25 cellular contexts compared by ENCODE assay signal in the genomic region with DNA sequence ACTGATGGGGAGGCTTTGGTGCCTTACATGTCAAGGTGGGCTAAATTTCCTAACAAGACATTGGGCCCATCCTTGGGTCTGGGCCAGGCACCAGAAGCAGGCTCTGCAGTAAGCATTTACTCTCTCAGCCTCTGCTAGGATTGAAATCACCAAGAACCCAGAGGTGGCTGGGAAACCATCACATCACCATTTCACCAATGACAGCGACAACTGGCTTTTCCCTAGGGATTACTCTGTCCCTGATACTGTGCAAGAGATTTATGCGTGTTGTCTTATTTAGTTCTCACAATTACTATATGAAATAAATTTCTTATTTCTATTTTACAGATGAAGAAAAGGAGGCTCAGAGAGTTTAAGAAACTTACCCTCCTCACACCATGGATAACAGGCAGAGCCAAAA.
"Had no signal": no experiment of that assay in that cellular context is flagged by ENCODE, and none has a peak within 500 bp of the region (broad histone marks: within the 10 kb centered on the region; RNA-seq: fewer than 3 reads in every experiment).

No MANE protein-coding gene starts in this region.

- H3K36me3 Mint-ChIP-seq: activated CD4-positive, alpha-beta memory T cell treated with anti-CD3 and anti-CD28 coated beads for 36 hours; activated naive CD4-positive, alpha-beta T cell treated with anti-CD3 and anti-CD28 coated beads, Interleukin-2, amount 10 ng/mL, durations not matched to agents 7 days and 5 days; activated naive CD4-positive, alpha-beta T cell treated with anti-CD3 and anti-CD28 coated beads, Interleukin-2, amount 50 U/mL, for 72 hours; activated naive CD8-positive, alpha-beta T cell treated with anti-CD3 and anti-CD28 coated beads, Interleukin-2, amount 10 ng/mL, durations not matched to agents 7 days and 5 days; brain had no signal

- H3K27me3 Mint-ChIP-seq: activated T-cell treated with anti-CD3 and anti-CD28 coated beads, Interleukin-2, amount 50 U/mL, for 24 hours; brain had no signal

- H3K9me3 Mint-ChIP-seq: activated CD4-positive, alpha-beta T cell treated with anti-CD3 and anti-CD28 coated beads, Interleukin-2, amount 10 ng/mL, durations not matched to agents 24 days and 14 days; activated naive CD4-positive, alpha-beta T cell treated with anti-CD3 and anti-CD28 coated beads, Interleukin-2, amount 10 ng/mL, durations not matched to agents 7 days and 5 days; activated naive CD8-positive, alpha-beta T cell treated with anti-CD3 and anti-CD28 coated beads, Interleukin-2, amount 10 ng/mL, durations not matched to agents 7 days and 5 days; activated T-cell treated with anti-CD3 and anti-CD28 coated beads, Interleukin-2, amount 50 U/mL, for 24 hours; activated T-cell treated with anti-CD3 and anti-CD28 coated beads, Interleukin-2, amount 50 U/mL, for 72 hours; central memory CD8-positive, alpha-beta T cell; endodermal cell had no signal

- DNase-seq: activated CD4-positive, alpha-beta memory T cell treated with anti-CD3 and anti-CD28 coated beads for 36 hours; activated CD4-positive, alpha-beta T cell treated with anti-CD3 and anti-CD28 coated beads for 36 hours; activated CD4-positive, alpha-beta T cell treated with anti-CD3 and anti-CD28 coated beads, Interleukin-2, amount 10 ng/mL, durations not matched to agents 24 days and 14 days; activated CD4-positive, CD25-positive, alpha-beta regulatory T cell; activated CD4-positive, CD25-positive, alpha-beta regulatory T cell treated with anti-CD3 and anti-CD28 coated beads, Interleukin-2, amount 50 U/mL, for 72 hours; activated CD8-positive, alpha-beta memory T cell treated with anti-CD3 and anti-CD28 coated beads, Interleukin-2, amount 50 U/mL, for 48 hours; activated gamma-delta T cell; activated naive CD4-positive, alpha-beta T cell; activated naive CD4-positive, alpha-beta T cell treated with anti-CD3 and anti-CD28 coated beads, Interleukin-2, amount 10 ng/mL, durations not matched to agents 7 days and 5 days; activated naive CD8-positive, alpha-beta T cell treated with anti-CD3 and anti-CD28 coated beads, Interleukin-2, amount 10 ng/mL, durations not matched to agents 7 days and 5 days; activated T-cell treated with anti-CD3 and anti-CD28 coated beads for 4 hours; activated T-cell treated with anti-CD3 and anti-CD28 coated beads, Interleukin-2, amount 50 U/mL, for 24 hours; activated T-cell treated with anti-CD3 and anti-CD28 coated beads, Interleukin-2, amount 50 U/mL, for 72 hours; effector memory CD4-positive, alpha-beta T cell; endodermal cell; foreskin fibroblast; T-helper 2 cell had no signal

- H3K4me3 ChIP-seq: ascending aorta, coronary artery, dorsolateral prefrontal cortex had no signal

- H3K27me3 ChIP-seq: ascending aorta had no signal

- ATAC-seq: activated CD4-positive, alpha-beta T cell treated with anti-CD3 and anti-CD28 coated beads for 36 hours; activated naive CD4-positive, alpha-beta T cell treated with anti-CD3 and anti-CD28 coated beads, Interleukin-2, amount 50 U/mL, for 72 hours; activated T-cell treated with anti-CD3 and anti-CD28 coated beads, Interleukin-2, amount 50 U/mL, for 72 hours; esophagus mucosa had no signal

- H3K4me3 Mint-ChIP-seq: activated CD4-positive, alpha-beta memory T cell treated with anti-CD3 and anti-CD28 coated beads for 36 hours; activated CD4-positive, alpha-beta T cell treated with anti-CD3 and anti-CD28 coated beads for 36 hours; activated CD4-positive, alpha-beta T cell treated with anti-CD3 and anti-CD28 coated beads, Interleukin-2, amount 10 ng/mL, durations not matched to agents 24 days and 14 days; activated naive CD4-positive, alpha-beta T cell treated with anti-CD3 and anti-CD28 coated beads, Interleukin-2, amount 10 ng/mL, durations not matched to agents 7 days and 5 days; activated naive CD8-positive, alpha-beta T cell treated with anti-CD3 and anti-CD28 coated beads, Interleukin-2, amount 10 ng/mL, durations not matched to agents 7 days and 5 days; activated T-cell treated with anti-CD3 and anti-CD28 coated beads, Interleukin-2, amount 50 U/mL, for 24 hours; activated T-cell treated with anti-CD3 and anti-CD28 coated beads, Interleukin-2, amount 50 U/mL, for 72 hours; brain; central memory CD8-positive, alpha-beta T cell; dendritic cell treated with granulocyte-macrophage colony-stimulating factor and Interleukin-4, amounts not matched to agents 40 ng/mL and 50 ng/mL, for 4 days; endodermal cell had no signal

- H3K9me3 ChIP-seq: ascending aorta had no signal

- H3K27ac Mint-ChIP-seq: activated CD4-positive, alpha-beta memory T cell treated with anti-CD3 and anti-CD28 coated beads for 36 hours; activated CD4-positive, alpha-beta T cell treated with anti-CD3 and anti-CD28 coated beads for 36 hours; activated CD4-positive, alpha-beta T cell treated with anti-CD3 and anti-CD28 coated beads, Interleukin-2, amount 10 ng/mL, durations not matched to agents 24 days and 14 days; activated naive CD4-positive, alpha-beta T cell treated with anti-CD3 and anti-CD28 coated beads, Interleukin-2, amount 10 ng/mL, durations not matched to agents 7 days and 5 days; activated naive CD4-positive, alpha-beta T cell treated with anti-CD3 and anti-CD28 coated beads, Interleukin-2, amount 50 U/mL, for 72 hours; activated naive CD8-positive, alpha-beta T cell treated with anti-CD3 and anti-CD28 coated beads, Interleukin-2, amount 10 ng/mL, durations not matched to agents 7 days and 5 days; activated T-cell treated with anti-CD3 and anti-CD28 coated beads, Interleukin-2, amount 50 U/mL, for 24 hours; activated T-cell treated with anti-CD3 and anti-CD28 coated beads, Interleukin-2, amount 50 U/mL, for 72 hours; dendritic cell treated with granulocyte-macrophage colony-stimulating factor and Interleukin-4, amounts not matched to agents 40 ng/mL and 50 ng/mL, for 4 days; endodermal cell had no signal

- H3K36me3 ChIP-seq: ascending aorta had no signal

- H3K4me1 Mint-ChIP-seq: activated CD4-positive, alpha-beta T cell treated with anti-CD3 and anti-CD28 coated beads for 36 hours; activated CD4-positive, alpha-beta T cell treated with anti-CD3 and anti-CD28 coated beads, Interleukin-2, amount 10 ng/mL, durations not matched to agents 24 days and 14 days; activated naive CD4-positive, alpha-beta T cell treated with anti-CD3 and anti-CD28 coated beads, Interleukin-2, amount 10 ng/mL, durations not matched to agents 7 days and 5 days; activated naive CD8-positive, alpha-beta T cell treated with anti-CD3 and anti-CD28 coated beads, Interleukin-2, amount 10 ng/mL, durations not matched to agents 7 days and 5 days; central memory CD8-positive, alpha-beta T cell had no signal

- H3K27ac ChIP-seq: ascending aorta, coronary artery had no signal
